ENCODE assay signal across 22 cellular contexts in the genomic region with DNA sequence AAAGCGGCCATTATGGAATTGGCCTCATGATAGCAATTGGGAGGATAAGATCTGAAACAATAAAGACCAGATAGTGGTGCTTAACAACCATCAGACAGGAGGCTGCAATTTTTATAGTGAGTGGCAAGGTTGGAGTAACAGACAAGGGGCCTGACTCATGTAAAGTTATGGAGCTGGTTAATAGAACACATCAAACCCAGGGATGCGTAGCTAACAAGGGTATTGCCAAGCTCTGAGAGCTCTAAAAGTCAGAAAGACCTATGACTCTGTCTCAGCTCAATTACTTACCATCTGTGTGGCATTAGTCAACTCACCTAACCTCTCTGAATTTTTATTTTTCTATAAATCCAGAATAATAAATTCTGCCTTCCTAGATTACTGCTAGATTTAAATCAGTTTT.
"Had no signal": no experiment of that assay in that cellular context is flagged by ENCODE, and none has a peak within 500 bp of the region (broad histone marks: within the 10 kb centered on the region; RNA-seq: fewer than 3 reads in every experiment).

No MANE protein-coding gene starts in this region.

- H3K9me3 ChIP-seq: right atrium auricular region, suprapubic skin, transverse colon, upper lobe of right lung, uterus had no signal

- H3K4me1 ChIP-seq: parathyroid adenoma, right atrium auricular region, suprapubic skin, transverse colon, upper lobe of right lung, uterus had no signal

- H3K4me2 ChIP-seq: smooth muscle cell had no signal

- DNase-seq: dermis blood vessel endothelial cell; effector memory CD4-positive, alpha-beta T cell; erythroblast; head of caudate nucleus; natural killer cell; stimulated activated CD4-positive, alpha-beta T cell treated with anti-CD3 and anti-CD28 coated beads, Interleukin-12 subunit alpha, Interleukin-12 subunit beta, amount 100 ng/mL, for 4 hours; stimulated activated CD4-positive, alpha-beta T cell treated with anti-CD3 and anti-CD28 coated beads, Interleukin-1b, Interleukin-23, amount 100 ng/mL, for 48 hours; stimulated activated CD4-positive, alpha-beta T cell treated with anti-CD3 and anti-CD28 coated beads, Interleukin-4, amount 100 ng/mL, for 1 hour; stimulated activated CD8-positive, alpha-beta memory T cell treated with anti-CD3 and anti-CD28 coated beads, Interleukin-4, amount 100 ng/mL, for 48 hours; stimulated activated naive CD4-positive, alpha-beta T cell; stimulated activated naive CD8-positive, alpha-beta T cell treated with anti-CD3 and anti-CD28 coated beads, Interleukin-15, amount 100 ng/mL, for 72 hours; transverse colon; upper lobe of right lung; uterus had no signal

- H3K27me3 ChIP-seq: right atrium auricular region, suprapubic skin, transverse colon, upper lobe of right lung, uterus had no signal

- H2AFZ ChIP-seq: parathyroid adenoma had no signal

- H3K9ac ChIP-seq: parathyroid adenoma had no signal

- H3K4me3 ChIP-seq: coronary artery, lung, right atrium auricular region, smooth muscle cell, suprapubic skin, transverse colon, upper lobe of right lung, uterus had no signal

- H3K79me2 ChIP-seq: parathyroid adenoma had no signal

- H3K27ac ChIP-seq: coronary artery, parathyroid adenoma, right atrium auricular region, suprapubic skin, transverse colon, upper lobe of right lung, uterus had no signal

- H3K36me3 ChIP-seq: right atrium auricular region, suprapubic skin, transverse colon, upper lobe of right lung, uterus had no signal

- ATAC-seq: left lobe of liver; natural killer cell; sciatic nerve; stimulated activated naive CD8-positive, alpha-beta T cell treated with anti-CD3 and anti-CD28 coated beads, Interleukin-15, amount 100 ng/mL, for 72 hours; upper lobe of right lung had no signal
